In the genomic region with DNA sequence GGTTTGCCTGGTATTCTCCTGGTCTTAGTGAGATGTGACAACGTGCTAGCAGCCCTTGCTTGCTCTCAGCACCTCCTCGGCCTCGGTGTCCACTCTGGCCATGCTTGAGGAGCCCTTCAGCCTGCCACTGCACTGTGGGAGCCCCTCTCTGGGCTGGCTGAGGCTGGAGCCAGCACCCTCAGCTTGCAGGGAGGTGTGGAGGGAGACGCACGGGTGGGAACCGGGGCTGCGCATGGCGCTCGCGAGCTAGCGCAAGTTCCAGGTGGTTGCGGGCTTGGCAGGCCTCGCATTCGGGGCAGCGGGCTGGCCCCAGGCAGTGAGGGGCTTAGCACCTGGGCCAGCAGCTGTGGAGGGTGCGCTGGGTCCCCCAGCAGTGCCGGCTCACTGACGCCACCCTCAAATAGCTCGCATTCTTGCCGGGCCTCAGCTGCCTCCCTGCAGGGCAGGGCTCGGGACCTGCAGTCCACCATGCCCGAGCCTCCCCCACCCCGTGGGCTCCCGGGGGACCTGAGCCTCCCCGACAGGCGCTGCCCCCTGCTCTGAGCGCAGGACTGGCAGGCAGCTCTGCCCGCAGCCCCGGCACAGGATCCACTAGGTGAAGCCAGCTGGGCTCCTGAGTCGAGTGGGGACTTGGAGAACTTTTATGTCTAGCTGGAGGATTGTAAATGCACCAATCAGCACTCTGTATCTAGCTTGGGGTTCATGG, we compare ENCODE assay signal across 5 cellular contexts. TPM values are rescaled to one million over a fixed set of nuclear protein-coding genes. Genes with fewer than 3 reads are reported as not detected.
DNase-seq lines count a peak whose midpoint lies in the region; ATAC-seq and TF ChIP-seq lines count a peak whose summit lies in the region.
"Not testable (repeated sequence)": the region's sequence is repeated elsewhere in the genome, so short reads cannot be mapped to it uniquely, and the experiment has no call there.

No MANE protein-coding gene starts in this region.

- H3K27ac ChIP-seq in right cardiac atrium (ENCODE audit: low read length); upper lobe of right lung: not testable (repeated sequence)

- intact Hi-C loops in right cardiac atrium (cut with DNase I) (loop anchor here (10.0 kb wide), 3 partner anchors 66 to 546 kb away; no protein-coding TSS in a partner anchor), mucosa of descending colon (cut with DNase I, micrococcal nuclease) (loop anchor here in 1 of 2 donors (10.0 kb wide), 1 partner anchor 66 kb away; no protein-coding TSS in a partner anchor), upper lobe of right lung (cut with DNase I) (loop anchor here (10.0 kb wide), 1 partner anchor 66 kb away; no protein-coding TSS in a partner anchor)

- H3K4me1 Mint-ChIP-seq in chondrocyte (ENCODE audit: low read depth); stimulated activated effector memory CD8-positive, alpha-beta T cell treated with anti-CD3 and anti-CD28 coated beads, Interleukin-12 subunit alpha, Interleukin-12 subunit beta, amount 100 ng/mL, for 72 hours: not testable (repeated sequence)

- TF ChIP-seq CTCF in chondrocyte (IDR thresholded peaks at IDR 0.05); mucosa of descending colon (IDR thresholded peaks at IDR 0.05); upper lobe of right lung (IDR thresholded peaks at IDR 0.05): not testable (repeated sequence)

- not testable (repeated sequence) for H3K9me3 ChIP-seq in right cardiac atrium (ENCODE audit: control insufficient read depth, low read length); mucosa of descending colon; upper lobe of right lung

- 97% methylated on average over 30 of the region's 30 CpGs for WGBS in right cardiac atrium

- H3K4me1 ChIP-seq in right cardiac atrium (ENCODE audit: control insufficient read depth, insufficient read depth, low read length); mucosa of descending colon (ENCODE audit: low read depth): not testable (repeated sequence)
- peaks cover 12% of the 10 kb centered on the region for H3K4me1 ChIP-seq in upper lobe of right lung

- not testable (repeated sequence) for H3K27ac Mint-ChIP-seq in chondrocyte (ENCODE audit: unreplicated experiment)
- peak overlapping the region; percentile 8 for H3K27ac Mint-ChIP-seq in stimulated activated effector memory CD8-positive, alpha-beta T cell treated with anti-CD3 and anti-CD28 coated beads, Interleukin-12 subunit alpha, Interleukin-12 subunit beta, amount 100 ng/mL, for 72 hours

- H3K4me3 Mint-ChIP-seq in chondrocyte (ENCODE audit: unreplicated experiment); stimulated activated effector memory CD8-positive, alpha-beta T cell treated with anti-CD3 and anti-CD28 coated beads, Interleukin-12 subunit alpha, Interleukin-12 subunit beta, amount 100 ng/mL, for 72 hours: not testable (repeated sequence)

- not testable (repeated sequence) for H3K4me3 ChIP-seq in right cardiac atrium (ENCODE audit: low read length); mucosa of descending colon; upper lobe of right lung

- not testable (repeated sequence) for H3K27me3 ChIP-seq in right cardiac atrium (ENCODE audit: control insufficient read depth, insufficient read depth); upper lobe of right lung

- peak; percentile 84 for DNase-seq in chondrocyte (ENCODE audit: low spot score)
- peak in 2 of 3 donors; percentile 42 for DNase-seq in right cardiac atrium
- DNase-seq in mucosa of descending colon: peak in 2 of 3 donors; percentile 25 to 48
- DNase-seq in stimulated activated effector memory CD8-positive, alpha-beta T cell treated with anti-CD3 and anti-CD28 coated beads, Interleukin-12 subunit alpha, Interleukin-12 subunit beta, amount 100 ng/mL, for 72 hours (ENCODE audit: low spot score in 2 of 2): not testable (repeated sequence)
- peak; percentile 59 for DNase-seq in upper lobe of right lung

- H3K36me3 Mint-ChIP-seq in chondrocyte (ENCODE audit: low read depth); stimulated activated effector memory CD8-positive, alpha-beta T cell treated with anti-CD3 and anti-CD28 coated beads, Interleukin-12 subunit alpha, Interleukin-12 subunit beta, amount 100 ng/mL, for 72 hours: not testable (repeated sequence)

- H3K27me3 Mint-ChIP-seq in chondrocyte (ENCODE audit: low read depth): not testable (repeated sequence)

- H3K9me3 Mint-ChIP-seq in chondrocyte (ENCODE audit: low read depth); stimulated activated effector memory CD8-positive, alpha-beta T cell treated with anti-CD3 and anti-CD28 coated beads, Interleukin-12 subunit alpha, Interleukin-12 subunit beta, amount 100 ng/mL, for 72 hours: not testable (repeated sequence)

- not testable (repeated sequence) for H3K36me3 ChIP-seq in mucosa of descending colon (ENCODE audit: low read depth); upper lobe of right lung

- not testable (repeated sequence) for ATAC-seq in right cardiac atrium; mucosa of descending colon; stimulated activated effector memory CD8-positive, alpha-beta T cell treated with anti-CD3 and anti-CD28 coated beads, Interleukin-12 subunit alpha, Interleukin-12 subunit beta, amount 100 ng/mL, for 72 hours; upper lobe of right lung

RNA-seq across cellular contexts. Expression of a gene that starts 43.7 kb away (rescaled TPM):
- total RNA-seq in chondrocyte (131 to 160 TPM (median 137 TPM) in 3 replicates), right cardiac atrium (100 to 1,000 TPM; 445 to 594 (median 567) TPM), mucosa of descending colon (100 to 1,000 TPM; 348 to 433 (median 372) TPM), upper lobe of right lung (260 TPM)
- polyA plus RNA-seq in right cardiac atrium: 222 TPM
